In the genomic region with DNA sequence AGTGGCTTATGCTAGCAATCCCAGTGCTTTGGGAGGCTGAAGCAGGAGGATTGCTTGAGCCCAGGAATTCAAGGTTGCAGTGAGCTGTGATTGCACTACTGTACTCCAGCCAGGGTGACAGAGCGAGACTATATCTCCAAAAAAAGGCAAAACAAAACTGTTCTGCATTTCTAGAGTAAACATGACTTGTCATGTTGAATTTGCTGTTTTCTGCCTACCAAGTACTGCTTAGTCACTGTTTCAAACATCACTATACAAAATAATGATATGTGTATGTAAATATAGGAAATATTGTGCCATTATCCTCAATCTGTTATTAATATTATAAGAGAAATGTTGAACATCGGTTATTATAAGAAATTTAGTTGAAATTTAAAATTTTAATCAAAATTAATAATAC, we compare ENCODE assay signal across 3 cellular contexts.
TF ChIP-seq lines count a peak whose summit lies in the region.

No MANE protein-coding gene starts in this region.

TF ChIP-seq in A549, 52 proteins besides CTCF, POLR2A, EP300 and RAD21:
- TF ChIP-seq EHMT2 (IDR thresholded peaks at IDR 0.05; ENCODE audit: low read depth), result no peak
- peak; percentile 15 for TF ChIP-seq MAFK (IDR thresholded peaks at IDR 0.05; ENCODE audit: partially characterized antibody)
- TF ChIP-seq PHF8 (IDR thresholded peaks at IDR 0.05; ENCODE audit: borderline replicate concordance, low read depth), result no peak
- TF ChIP-seq SREBF2 (IDR thresholded peaks at IDR 0.05), result no peak
- TF ChIP-seq JUNB (IDR thresholded peaks at IDR 0.05), result no peak
- no peak for TF ChIP-seq GATA3 (IDR thresholded peaks at IDR 0.05; ENCODE audit: borderline replicate concordance)
- TF ChIP-seq, protein P1, sequence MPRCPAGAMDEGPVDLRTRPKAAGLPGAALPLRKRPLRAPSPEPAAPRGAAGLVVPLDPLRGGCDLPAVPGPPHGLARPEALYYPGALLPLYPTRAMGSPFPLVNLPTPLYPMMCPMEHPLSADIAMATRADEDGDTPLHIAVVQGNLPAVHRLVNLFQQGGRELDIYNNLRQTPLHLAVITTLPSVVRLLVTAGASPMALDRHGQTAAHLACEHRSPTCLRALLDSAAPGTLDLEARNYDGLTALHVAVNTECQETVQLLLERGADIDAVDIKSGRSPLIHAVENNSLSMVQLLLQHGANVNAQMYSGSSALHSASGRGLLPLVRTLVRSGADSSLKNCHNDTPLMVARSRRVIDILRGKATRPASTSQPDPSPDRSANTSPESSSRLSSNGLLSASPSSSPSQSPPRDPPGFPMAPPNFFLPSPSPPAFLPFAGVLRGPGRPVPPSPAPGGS (IDR thresholded peaks at IDR 0.05), result no peak
- TF ChIP-seq MAZ (IDR thresholded peaks at IDR 0.05; ENCODE audit: borderline replicate concordance, low read depth, low read length), result no peak

TF ChIP-seq in HEK293, 187 proteins besides CTCF, POLR2A, EP300 and RAD21:
- TF ChIP-seq ZNF548 (tag by site-specific recombination; IDR thresholded peaks at IDR 0.05) (no peak), BCL11B (tag by site-specific recombination; IDR thresholded peaks at IDR 0.05; ENCODE audit: low read depth) (no peak), ZBTB1 (tag by site-specific recombination; IDR thresholded peaks at IDR 0.05) (no peak), TCF7L2 (IDR thresholded peaks at IDR 0.05; ENCODE audit: borderline replicate concordance, low read depth, low read length) (no peak), ZNF302 (tag by site-specific recombination; IDR thresholded peaks at IDR 0.05; ENCODE audit: low read depth) (no peak), ZNF394 (tag by site-specific recombination; IDR thresholded peaks at IDR 0.05; ENCODE audit: borderline replicate concordance) (0 out of 2 replicates have a peak, but pooled peaks have one; percentile 7)
- TF ChIP-seq, protein P2, sequence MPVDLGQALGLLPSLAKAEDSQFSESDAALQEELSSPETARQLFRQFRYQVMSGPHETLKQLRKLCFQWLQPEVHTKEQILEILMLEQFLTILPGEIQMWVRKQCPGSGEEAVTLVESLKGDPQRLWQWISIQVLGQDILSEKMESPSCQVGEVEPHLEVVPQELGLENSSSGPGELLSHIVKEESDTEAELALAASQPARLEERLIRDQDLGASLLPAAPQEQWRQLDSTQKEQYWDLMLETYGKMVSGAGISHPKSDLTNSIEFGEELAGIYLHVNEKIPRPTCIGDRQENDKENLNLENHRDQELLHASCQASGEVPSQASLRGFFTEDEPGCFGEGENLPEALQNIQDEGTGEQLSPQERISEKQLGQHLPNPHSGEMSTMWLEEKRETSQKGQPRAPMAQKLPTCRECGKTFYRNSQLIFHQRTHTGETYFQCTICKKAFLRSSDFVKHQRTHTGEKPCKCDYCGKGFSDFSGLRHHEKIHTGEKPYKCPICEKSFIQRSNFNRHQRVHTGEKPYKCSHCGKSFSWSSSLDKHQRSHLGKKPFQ (tag by site-specific recombination; IDR thresholded peaks at IDR 0.05), result no peak
TF ChIP-seq in HEK293: peak in this region for 1.

TF ChIP-seq in GM12878, 131 proteins besides CTCF, POLR2A, EP300 and RAD21:
- peak; percentile 92; the same call in 1 of the 2 replicates for TF ChIP-seq BACH1 (IDR thresholded peaks at IDR 0.05; ENCODE audit: borderline replicate concordance)
- TF ChIP-seq TCF3 (IDR thresholded peaks at IDR 0.05; ENCODE audit: borderline replicate concordance, insufficient read depth, low read depth, low read length), result no peak
